Comparison of ENCODE assay signal across 1 cellular context in the genomic region with DNA sequence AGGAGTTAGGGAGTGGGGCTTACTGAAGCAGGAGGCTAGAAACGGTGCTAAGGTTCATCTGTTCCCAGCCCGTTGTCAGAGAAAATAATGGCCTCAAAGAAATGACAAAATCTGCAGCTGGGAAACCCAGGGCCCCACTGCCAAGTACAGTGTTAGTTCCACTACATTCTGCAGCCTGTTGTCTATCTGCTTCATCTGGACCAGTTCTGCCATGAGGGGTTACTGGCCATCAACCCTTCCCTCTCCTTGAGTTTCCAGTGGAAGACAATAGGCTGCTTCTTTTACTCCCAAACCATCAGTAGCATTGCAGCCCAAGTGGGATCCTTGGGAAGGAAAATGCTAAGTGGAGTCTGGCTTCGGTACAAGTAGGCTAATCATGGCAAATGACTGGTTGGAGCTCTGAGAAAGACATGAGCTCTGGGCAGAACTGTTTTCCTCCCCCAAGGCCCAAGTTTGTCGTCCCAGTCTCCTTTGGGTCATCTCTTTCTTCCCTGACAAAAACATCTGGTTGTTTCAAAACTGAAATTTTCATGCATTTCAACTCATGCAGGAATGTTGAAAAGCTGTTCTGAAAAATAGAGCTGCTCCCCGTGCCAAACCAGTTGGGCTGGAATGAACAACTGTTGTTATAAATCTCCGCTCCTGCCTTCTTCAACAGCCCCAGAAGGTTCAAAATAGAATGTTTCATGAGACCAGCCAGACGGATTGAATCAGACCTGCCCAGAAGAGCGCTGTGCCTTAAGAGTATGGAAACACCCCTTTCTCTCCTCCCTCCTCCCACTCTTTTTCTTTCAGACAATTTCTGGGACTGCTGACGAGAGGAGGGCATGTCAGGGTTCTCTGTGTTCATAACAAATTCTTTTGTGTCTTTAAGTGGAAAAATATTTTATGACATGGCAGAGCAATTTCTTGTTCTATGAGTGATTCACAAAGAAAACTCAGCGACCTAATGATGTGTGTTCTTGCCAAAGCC.
TF ChIP-seq lines count a peak whose summit lies in the region.

No MANE protein-coding gene starts in this region.

TF ChIP-seq in HepG2, 621 proteins besides CTCF, POLR2A, EP300 and RAD21 (continued from another document):
- TF ChIP-seq KIAA2018 (CRISPR knock-in tag; IDR thresholded peaks at IDR 0.05; ENCODE audit: borderline replicate concordance) (no peak), PRPF4 (IDR thresholded peaks at IDR 0.05; ENCODE audit: low read depth, low read length, poor library complexity, severe bottlenecking) (no peak), SRSF1 (optimal IDR thresholded peaks at IDR 0.05; ENCODE audit: low read depth, low read length) (no peak), RBM22 (optimal IDR thresholded peaks at IDR 0.05; ENCODE audit: low read length) (no peak), ZNF850 (CRISPR knock-in tag; conservative IDR thresholded peaks at IDR 0.05) (no peak), ZFP91 (CRISPR knock-in tag; IDR thresholded peaks at IDR 0.05; ENCODE audit: borderline replicate concordance) (no peak)
- TF ChIP-seq, protein P1, sequence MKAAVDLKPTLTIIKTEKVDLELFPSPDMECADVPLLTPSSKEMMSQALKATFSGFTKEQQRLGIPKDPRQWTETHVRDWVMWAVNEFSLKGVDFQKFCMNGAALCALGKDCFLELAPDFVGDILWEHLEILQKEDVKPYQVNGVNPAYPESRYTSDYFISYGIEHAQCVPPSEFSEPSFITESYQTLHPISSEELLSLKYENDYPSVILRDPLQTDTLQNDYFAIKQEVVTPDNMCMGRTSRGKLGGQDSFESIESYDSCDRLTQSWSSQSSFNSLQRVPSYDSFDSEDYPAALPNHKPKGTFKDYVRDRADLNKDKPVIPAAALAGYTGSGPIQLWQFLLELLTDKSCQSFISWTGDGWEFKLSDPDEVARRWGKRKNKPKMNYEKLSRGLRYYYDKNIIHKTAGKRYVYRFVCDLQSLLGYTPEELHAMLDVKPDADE (CRISPR knock-in tag; IDR thresholded peaks at IDR 0.05), result no peak
